ENCODE assay signal across 30 cellular contexts in genomic region chr1:39648496-39648895, GRCh38. TPM values are rescaled to one million over a fixed set of nuclear protein-coding genes. Genes with fewer than 3 reads are reported as not detected.
DNase-seq lines count a peak whose midpoint lies in the region; ATAC-seq and TF ChIP-seq lines count a peak whose summit lies in the region.
"Had no signal": no experiment of that assay in that cellular context is flagged by ENCODE, and none has a peak within 500 bp of the region (broad histone marks: within the 10 kb centered on the region; RNA-seq: fewer than 3 reads in every experiment).

No MANE protein-coding gene starts in this region.

- no peaks in the 10 kb centered on the region for H3K36me3 Mint-ChIP-seq in stimulated activated effector memory CD8-positive, alpha-beta T cell treated with anti-CD3 and anti-CD28 coated beads, Interleukin-12 subunit alpha, Interleukin-12 subunit beta, amount 100 ng/mL, for 72 hours
- H3K36me3 Mint-ChIP-seq in activated naive CD8-positive, alpha-beta T cell treated with anti-CD3 and anti-CD28 coated beads for 36 hours, result no peaks in the 10 kb centered on the region
- H3K36me3 Mint-ChIP-seq in stimulated activated naive B cell treated with anti-CD40 and anti-IgM and Interleukin-4, amounts not matched to agents 10 μg/mL and 1 μg/mL and 100 μg/mL, for 72 hours, result peaks cover 0 to 1% of the 10 kb centered on the region in 2 donors
- H3K36me3 Mint-ChIP-seq: CD8-positive, alpha-beta T cell had no signal

- H3K27ac Mint-ChIP-seq in stimulated activated effector memory CD8-positive, alpha-beta T cell treated with anti-CD3 and anti-CD28 coated beads, Interleukin-12 subunit alpha, Interleukin-12 subunit beta, amount 100 ng/mL, for 72 hours, result peak overlapping the region; percentile 6
- no peak overlapping the region for H3K27ac Mint-ChIP-seq in activated naive CD8-positive, alpha-beta T cell treated with anti-CD3 and anti-CD28 coated beads for 36 hours
- no peak overlapping the region for H3K27ac Mint-ChIP-seq in stimulated activated naive B cell treated with anti-CD40 and anti-IgM and Interleukin-4, amounts not matched to agents 10 μg/mL and 1 μg/mL and 100 μg/mL, for 72 hours
- H3K27ac Mint-ChIP-seq: CD8-positive, alpha-beta T cell; GM23338 had no signal

- no peaks in the 10 kb centered on the region for H3K27me3 ChIP-seq in BLaER1 treated with 17β-estradiol and CSF1 and Interleukin-3, amounts not matched to agents 10 nM and 100 nM

- no peaks in the 10 kb centered on the region for H3K9me3 Mint-ChIP-seq in stimulated activated effector memory CD8-positive, alpha-beta T cell treated with anti-CD3 and anti-CD28 coated beads, Interleukin-12 subunit alpha, Interleukin-12 subunit beta, amount 100 ng/mL, for 72 hours
- H3K9me3 Mint-ChIP-seq in activated naive CD8-positive, alpha-beta T cell treated with anti-CD3 and anti-CD28 coated beads for 36 hours, result no peaks in the 10 kb centered on the region
- H3K9me3 Mint-ChIP-seq in stimulated activated naive B cell treated with anti-CD40 and anti-IgM and Interleukin-4, amounts not matched to agents 10 μg/mL and 1 μg/mL and 100 μg/mL, for 72 hours, result peaks cover 2 to 5% of the 10 kb centered on the region in 2 donors
- H3K9me3 Mint-ChIP-seq: CD8-positive, alpha-beta T cell; GM23338; H9 had no signal

- H3K36me3 ChIP-seq in BLaER1 treated with 17β-estradiol and CSF1 and Interleukin-3, amounts not matched to agents 10 nM and 100 nM, result no peaks in the 10 kb centered on the region

- H3K4me2 ChIP-seq in BLaER1 treated with 17β-estradiol and CSF1 and Interleukin-3, amounts not matched to agents 10 nM and 100 nM, result peak overlapping the region in 8 of 11 experiments; percentile 21 to 89 (median 56); a peak in 16 of 22 replicates
- H3K4me2 ChIP-seq: A549, GM23338 had no signal

- TF ChIP-seq CTCF in fibroblast of villous mesenchyme (IDR thresholded peaks at IDR 0.05; ENCODE audit: insufficient read depth, low read depth, low read length), result no peak

- H3K9me3 ChIP-seq in BLaER1 treated with 17β-estradiol and CSF1 and Interleukin-3, amounts not matched to agents 10 nM and 100 nM (replicated peaks in 1 of 11), result peaks cover 0 to 11% (median 8%) of the 10 kb centered on the region in 11 experiments; a peak in 11 of 22 replicates
- H3K9me3 ChIP-seq: A549, Caco-2 had no signal

- H4K20me1 ChIP-seq in BLaER1 treated with 17β-estradiol and CSF1 and Interleukin-3, amounts not matched to agents 10 nM and 100 nM, result no peaks in the 10 kb centered on the region

- H3K27ac ChIP-seq in BLaER1 treated with 17β-estradiol and CSF1 and Interleukin-3, amounts not matched to agents 10 nM and 100 nM, result peak overlapping the region in 4 of 11 experiments; percentile 8 to 79 (median 58); a peak in 3 of 22 replicates
- H3K27ac ChIP-seq: A549, C4-2B, RWPE1 had no signal

- no peak overlapping the region for H3K4me3 ChIP-seq in BLaER1 treated with 17β-estradiol and CSF1 and Interleukin-3, amounts not matched to agents 10 nM and 100 nM
- no peak overlapping the region for H3K4me3 ChIP-seq in fibroblast of villous mesenchyme (ENCODE audit: low read depth, low read length)
- H3K4me3 ChIP-seq: A549, GM12878, GM23338 had no signal

- no peaks in the 10 kb centered on the region for H3K27me3 Mint-ChIP-seq in activated naive CD8-positive, alpha-beta T cell treated with anti-CD3 and anti-CD28 coated beads for 36 hours
- H3K27me3 Mint-ChIP-seq in stimulated activated naive B cell treated with anti-CD40 and anti-IgM and Interleukin-4, amounts not matched to agents 10 μg/mL and 1 μg/mL and 100 μg/mL, for 72 hours, result peaks cover 11 to 16% of the 10 kb centered on the region in 2 donors

- no peak for ATAC-seq in stimulated activated effector memory CD8-positive, alpha-beta T cell treated with anti-CD3 and anti-CD28 coated beads, Interleukin-12 subunit alpha, Interleukin-12 subunit beta, amount 100 ng/mL, for 72 hours
- ATAC-seq in stimulated activated naive B cell treated with anti-CD40 and anti-IgM and Interleukin-4, amounts not matched to agents 10 μg/mL and 1 μg/mL and 100 μg/mL, for 72 hours (replicated peaks), result no peak
- ATAC-seq: A549; CD8-positive, alpha-beta T cell; GM12878; GM23338; HepG2; Panc1 had no signal

- H3K4me1 Mint-ChIP-seq in stimulated activated effector memory CD8-positive, alpha-beta T cell treated with anti-CD3 and anti-CD28 coated beads, Interleukin-12 subunit alpha, Interleukin-12 subunit beta, amount 100 ng/mL, for 72 hours, result peaks cover 4% of the 10 kb centered on the region
- peaks cover 2% of the 10 kb centered on the region for H3K4me1 Mint-ChIP-seq in activated naive CD8-positive, alpha-beta T cell treated with anti-CD3 and anti-CD28 coated beads for 36 hours
- no peaks in the 10 kb centered on the region for H3K4me1 Mint-ChIP-seq in stimulated activated naive B cell treated with anti-CD40 and anti-IgM and Interleukin-4, amounts not matched to agents 10 μg/mL and 1 μg/mL and 100 μg/mL, for 72 hours

- H3K9ac ChIP-seq in BLaER1 treated with 17β-estradiol and CSF1 and Interleukin-3, amounts not matched to agents 10 nM and 100 nM, result peak overlapping the region in 2 of 11 experiments; percentile 21 to 27; a peak in 3 of 22 replicates

- peak; percentile 80 for DNase-seq in amniotic epithelial cell (ENCODE audit: low read depth)
- peak; percentile 47 for DNase-seq in fibroblast of villous mesenchyme (ENCODE audit: low read depth)
- DNase-seq in stimulated activated effector memory CD8-positive, alpha-beta T cell treated with anti-CD3 and anti-CD28 coated beads, Interleukin-12 subunit alpha, Interleukin-12 subunit beta, amount 100 ng/mL, for 72 hours (ENCODE audit: low spot score in 2 of 2), result no peak
- DNase-seq in T-helper 9 cell, result no peak
- DNase-seq in activated naive CD8-positive, alpha-beta T cell treated with anti-CD3 and anti-CD28 coated beads for 36 hours, result no peak
- DNase-seq in A172 (ENCODE audit: low spot score), result no peak
- no peak for DNase-seq in stimulated activated naive B cell treated with anti-CD40 and anti-IgM and Interleukin-4, amounts not matched to agents 10 μg/mL and 1 μg/mL and 100 μg/mL, for 72 hours
- DNase-seq: Caco-2; CD8-positive, alpha-beta T cell; GDM1; H9; Karpas-422; NCI-H1092; NCI-H1417 treated with DMSO at 0.1 percent for 48 hours; NCI-H1694 treated with DMSO at 0.1 percent for 48 hours; NCI-H2081; NCI-H2227 treated with DMSO at 0.1 percent for 48 hours; NCI-H69; SHP77 had no signal

- H3K4me1 ChIP-seq in BLaER1 treated with 17β-estradiol and CSF1 and Interleukin-3, amounts not matched to agents 10 nM and 100 nM, result peaks cover 0 to 64% (median 42%) of the 10 kb centered on the region in 10 experiments; a peak in 17 of 20 replicates
- H3K4me1 ChIP-seq: A549 had no signal

- no peak overlapping the region for H3K4me3 Mint-ChIP-seq in stimulated activated effector memory CD8-positive, alpha-beta T cell treated with anti-CD3 and anti-CD28 coated beads, Interleukin-12 subunit alpha, Interleukin-12 subunit beta, amount 100 ng/mL, for 72 hours
- H3K4me3 Mint-ChIP-seq in activated naive CD8-positive, alpha-beta T cell treated with anti-CD3 and anti-CD28 coated beads for 36 hours, result no peak overlapping the region
- no peak overlapping the region for H3K4me3 Mint-ChIP-seq in stimulated activated naive B cell treated with anti-CD40 and anti-IgM and Interleukin-4, amounts not matched to agents 10 μg/mL and 1 μg/mL and 100 μg/mL, for 72 hours
- H3K4me3 Mint-ChIP-seq: CD8-positive, alpha-beta T cell; GM23338; H9 had no signal

RNA-seq across cellular contexts. Expression of gene HEYL, which starts 9.1 kb away (rescaled TPM):
- under 0.01 and 0.32 TPM in 2 replicates for total RNA-seq in fibroblast of villous mesenchyme
- total RNA-seq in activated naive CD8-positive, alpha-beta T cell treated with anti-CD3 and anti-CD28 coated beads for 36 hours, result under 1 TPM; 0.08 to 0.26 TPM
- not detected in 2 replicates for total RNA-seq in A172 (2014; rRNA removed; shearing (Covaris generic))
- total RNA-seq: CD8-positive, alpha-beta T cell; HT1080; MCF 10A had no signal

RNA-seq across cellular contexts. Expression of gene NT5C1A, which starts 23.4 kb away (rescaled TPM):
- not detected in 2 replicates for total RNA-seq in fibroblast of villous mesenchyme
- total RNA-seq in activated naive CD8-positive, alpha-beta T cell treated with anti-CD3 and anti-CD28 coated beads for 36 hours, result under 1 TPM in 1 of 2 experiments, not detected in 1; 0.32 TPM
- not detected in 2 replicates for total RNA-seq in A172 (2014; rRNA removed; shearing (Covaris generic))
- total RNA-seq: Caco-2, GM23338, H9, HepG2, HT1080, MCF 10A, NCI-H460 had no signal

RNA-seq across cellular contexts. Expression of gene HPCAL4, which starts 42.7 kb away (rescaled TPM):
- total RNA-seq in fibroblast of villous mesenchyme, result not detected in 2 replicates
- total RNA-seq in activated naive CD8-positive, alpha-beta T cell treated with anti-CD3 and anti-CD28 coated beads for 36 hours, result 1 to 10 TPM; 1.8 to 2.2 TPM
- total RNA-seq in A172 (2014; rRNA removed; shearing (Covaris generic)), result 0.05 TPM in 1 of 2 replicates, not detected in the other
- total RNA-seq: HepG2, HT1080, MCF 10A had no signal

Comparison
In these comparisons a context has a peak if more than half of its experiments do, and no peak if none do; other contexts are left out.
1. DNase-seq: peak in amniotic epithelial cell (single experiment) and fibroblast of villous mesenchyme (single experiment); none in stimulated activated effector memory CD8-positive, alpha-beta T cell treated with anti-CD3 and anti-CD28 coated beads, Interleukin-12 subunit alpha, Interleukin-12 subunit beta, amount 100 ng/mL, for 72 hours (0 of 2), T-helper 9 cell (single experiment), activated naive CD8-positive, alpha-beta T cell treated with anti-CD3 and anti-CD28 coated beads for 36 hours (single experiment), A172 (single experiment) and stimulated activated naive B cell treated with anti-CD40 and anti-IgM and Interleukin-4, amounts not matched to agents 10 μg/mL and 1 μg/mL and 100 μg/mL, for 72 hours (single experiment).